Comparison of ENCODE assay signal across 9 cellular contexts in genomic region chr7:101163281-101164070, GRCh38. TPM values are rescaled to one million over a fixed set of nuclear protein-coding genes. Genes with fewer than 3 reads are reported as not detected.
A peak's percentile ranks its signal among the peaks of the same experiment; 100 is the strongest.
DNase-seq lines count a peak whose midpoint lies in the region; ATAC-seq and TF ChIP-seq lines count a peak whose summit lies in the region.
"Had no signal": no experiment of that assay in that cellular context is flagged by ENCODE, and none has a peak within 500 bp of the region (broad histone marks: within the 10 kb centered on the region; RNA-seq: fewer than 3 reads in every experiment).

No MANE protein-coding gene starts in this region.

- TF ChIP-seq EP300 in upper lobe of left lung (IDR thresholded peaks at IDR 0.05) = no peak

- peak; percentile 45 for ATAC-seq in activated naive CD8-positive, alpha-beta T cell treated with anti-CD3 and anti-CD28 coated beads, Interleukin-2, amount 10 ng/mL, durations not matched to agents 7 days and 5 days (ENCODE audit: low read depth)
- ATAC-seq in upper lobe of left lung (ENCODE audit: low FRiP score in 2 of 2) (no peak), GM18909 (IDR thresholded peaks at IDR 0.05; ENCODE audit: poor library complexity, unreplicated experiment) (no peak), HG03354 (IDR thresholded peaks at IDR 0.05; ENCODE audit: poor library complexity, severe bottlenecking, unreplicated experiment) (no peak)

- DNase-seq in stimulated activated CD4-positive, alpha-beta T cell treated with anti-CD3 and anti-CD28 coated beads, Interleukin-2, amount 100 ng/mL, for 4 hours (ENCODE audit: low read depth) = peak; percentile 48
- DNase-seq in stimulated activated CD4-positive, alpha-beta T cell treated with anti-CD3 and anti-CD28 coated beads, Interleukin-4, amount 100 ng/mL, for 24 hours = no peak
- peak; percentile 87 for DNase-seq in NCI-H2227 treated with DMSO at 0.1 percent for 48 hours (lab: John Stamatoyannopoulos, UW)
- peak; percentile 66 for DNase-seq in activated naive CD8-positive, alpha-beta T cell treated with anti-CD3 and anti-CD28 coated beads, Interleukin-2, amount 10 ng/mL, durations not matched to agents 7 days and 5 days
- no peak for DNase-seq in kidney epithelial cell (ENCODE audit: low read depth)
- DNase-seq in upper lobe of left lung = peak in 1 of 2 donors; percentile 84

- WGBS in upper lobe of left lung, 2 donors = 0 to 2% methylated on average over 42 to 51 of the region's 92 CpGs

- H3K4me1 ChIP-seq in upper lobe of left lung = peaks cover 38 to 44% (median 40%) of the 10 kb centered on the region in 4 donors

- H3K4me3 ChIP-seq in kidney epithelial cell (ENCODE audit: low read depth, low read length) (peak overlapping the region; percentile 44), upper lobe of left lung (peak overlapping the region in 3 of 4 donors; percentile 34 to 49 (median 43))

- H3K27me3 ChIP-seq in kidney epithelial cell (ENCODE audit: control insufficient read depth, insufficient read depth, low read length) = peaks cover 28% of the 10 kb centered on the region
- peaks cover 0 to 57% (median 38%) of the 10 kb centered on the region in 4 donors for H3K27me3 ChIP-seq in upper lobe of left lung

- no peak for TF ChIP-seq POLR2A in upper lobe of left lung (IDR thresholded peaks at IDR 0.05)

- H3K4me1 Mint-ChIP-seq in activated naive CD8-positive, alpha-beta T cell treated with anti-CD3 and anti-CD28 coated beads, Interleukin-2, amount 10 ng/mL, durations not matched to agents 7 days and 5 days = peaks cover 20% of the 10 kb centered on the region

- no peaks in the 10 kb centered on the region for H3K9me3 Mint-ChIP-seq in activated naive CD8-positive, alpha-beta T cell treated with anti-CD3 and anti-CD28 coated beads, Interleukin-2, amount 10 ng/mL, durations not matched to agents 7 days and 5 days

- H3K36me3 Mint-ChIP-seq in activated naive CD8-positive, alpha-beta T cell treated with anti-CD3 and anti-CD28 coated beads, Interleukin-2, amount 10 ng/mL, durations not matched to agents 7 days and 5 days = peaks cover 6% of the 10 kb centered on the region

- POLR2A ChIA-PET in activated naive CD8-positive, alpha-beta T cell treated with anti-CD3 and anti-CD28 coated beads, Interleukin-2, amount 10 ng/mL, durations not matched to agents 7 days and 5 days (lab: Charles Lee) = interaction anchor here (2.4 kb wide), 1 partner anchor 10 kb away, joined by 8 read pairs; no protein-coding TSS in a partner anchor

- no peak overlapping the region for H3K27ac ChIP-seq in upper lobe of left lung

- no peaks in the 10 kb centered on the region for H3K9me3 ChIP-seq in upper lobe of left lung

- TF ChIP-seq CTCF in kidney epithelial cell (IDR thresholded peaks at IDR 0.05; ENCODE audit: insufficient read depth, low read length, poor library complexity, severe bottlenecking) (no peak), upper lobe of left lung (IDR thresholded peaks at IDR 0.05) (no peak)

- H3K27me3 Mint-ChIP-seq in activated naive CD8-positive, alpha-beta T cell treated with anti-CD3 and anti-CD28 coated beads, Interleukin-2, amount 10 ng/mL, durations not matched to agents 7 days and 5 days = peaks cover 47% of the 10 kb centered on the region

- H3K36me3 ChIP-seq in kidney epithelial cell (ENCODE audit: control insufficient read depth, insufficient read depth, low read length) = peaks cover 2% of the 10 kb centered on the region
- peaks cover 0 to 29% (median 15%) of the 10 kb centered on the region in 4 donors for H3K36me3 ChIP-seq in upper lobe of left lung

- no peak overlapping the region for H3K27ac Mint-ChIP-seq in activated naive CD8-positive, alpha-beta T cell treated with anti-CD3 and anti-CD28 coated beads, Interleukin-2, amount 10 ng/mL, durations not matched to agents 7 days and 5 days

- H3K4me3 Mint-ChIP-seq in activated naive CD8-positive, alpha-beta T cell treated with anti-CD3 and anti-CD28 coated beads, Interleukin-2, amount 10 ng/mL, durations not matched to agents 7 days and 5 days = peak overlapping the region; percentile 75

RNA-seq across cellular contexts. Expression of gene VGF, which starts 1.9 kb away (rescaled TPM):
- under 1 TPM; 0.14 to 0.17 TPM for total RNA-seq in activated naive CD8-positive, alpha-beta T cell treated with anti-CD3 and anti-CD28 coated beads, Interleukin-2, amount 10 ng/mL, durations not matched to agents 7 days and 5 days
- total RNA-seq in kidney epithelial cell = 17.5 and 17.8 TPM in 2 replicates
- under 1 TPM in 2 of 6 donors, not detected in 4; 0.24 to 0.33 TPM for total RNA-seq in upper lobe of left lung
- total RNA-seq: glomerular endothelial cell had no signal

RNA-seq across cellular contexts. Expression of gene AP1S1, which starts 9.2 kb away (rescaled TPM):
- 10 to 100 TPM; 34.1 to 44.0 TPM for total RNA-seq in activated naive CD8-positive, alpha-beta T cell treated with anti-CD3 and anti-CD28 coated beads, Interleukin-2, amount 10 ng/mL, durations not matched to agents 7 days and 5 days
- 155 and 183 TPM in 2 replicates for total RNA-seq in kidney epithelial cell
- 10 to 100 TPM; 17.1 to 41.9 (median 33.8) TPM for total RNA-seq in upper lobe of left lung

RNA-seq across cellular contexts. Expression of gene NAT16, which starts 16.6 kb away (rescaled TPM):
- not detected for total RNA-seq in activated naive CD8-positive, alpha-beta T cell treated with anti-CD3 and anti-CD28 coated beads, Interleukin-2, amount 10 ng/mL, durations not matched to agents 7 days and 5 days
- total RNA-seq in kidney epithelial cell (not detected in 2 replicates), upper lobe of left lung (not detected)
- total RNA-seq: glomerular endothelial cell had no signal

RNA-seq across cellular contexts. Expression of gene SERPINE1, which starts 36.6 kb away (rescaled TPM):
- total RNA-seq in activated naive CD8-positive, alpha-beta T cell treated with anti-CD3 and anti-CD28 coated beads, Interleukin-2, amount 10 ng/mL, durations not matched to agents 7 days and 5 days = under 1 TPM; 0.44 to 0.51 TPM
- total RNA-seq in kidney epithelial cell (229 and 245 TPM in 2 replicates), upper lobe of left lung (100 to 1,000 TPM in 1 of 6 donors, 10 to 100 TPM in 4, 1 to 10 TPM in 1; 8.4 to 125 (median 24.0) TPM)

RNA-seq across cellular contexts. Expression of gene MOGAT3, which starts 37.4 kb away (rescaled TPM):
- not detected for total RNA-seq in activated naive CD8-positive, alpha-beta T cell treated with anti-CD3 and anti-CD28 coated beads, Interleukin-2, amount 10 ng/mL, durations not matched to agents 7 days and 5 days
- not detected in 2 replicates for total RNA-seq in kidney epithelial cell
- not detected for total RNA-seq in upper lobe of left lung
- total RNA-seq: glomerular endothelial cell had no signal

Comparison
In these comparisons a context has a peak if more than half of its experiments do, and no peak if none do; other contexts are left out.
1. DNase-seq: peak in stimulated activated CD4-positive, alpha-beta T cell treated with anti-CD3 and anti-CD28 coated beads, Interleukin-2, amount 100 ng/mL, for 4 hours (single experiment), NCI-H2227 treated with DMSO at 0.1 percent for 48 hours (single experiment) and activated naive CD8-positive, alpha-beta T cell treated with anti-CD3 and anti-CD28 coated beads, Interleukin-2, amount 10 ng/mL, durations not matched to agents 7 days and 5 days (single experiment); none in stimulated activated CD4-positive, alpha-beta T cell treated with anti-CD3 and anti-CD28 coated beads, Interleukin-4, amount 100 ng/mL, for 24 hours (single experiment) and kidney epithelial cell (single experiment).
2. RNA of gene VGF, which starts 1.9 kb away (total RNA-seq): 17.5 to 17.8 TPM in kidney epithelial cell; 0.14 to 0.17 TPM in activated naive CD8-positive, alpha-beta T cell treated with anti-CD3 and anti-CD28 coated beads, Interleukin-2, amount 10 ng/mL, durations not matched to agents 7 days and 5 days and 0.24 to 0.33 TPM in upper lobe of left lung; every median in the first group is over 10 times any median in the second.